ENCODE assay signal across 10 cellular contexts in the genomic region with DNA sequence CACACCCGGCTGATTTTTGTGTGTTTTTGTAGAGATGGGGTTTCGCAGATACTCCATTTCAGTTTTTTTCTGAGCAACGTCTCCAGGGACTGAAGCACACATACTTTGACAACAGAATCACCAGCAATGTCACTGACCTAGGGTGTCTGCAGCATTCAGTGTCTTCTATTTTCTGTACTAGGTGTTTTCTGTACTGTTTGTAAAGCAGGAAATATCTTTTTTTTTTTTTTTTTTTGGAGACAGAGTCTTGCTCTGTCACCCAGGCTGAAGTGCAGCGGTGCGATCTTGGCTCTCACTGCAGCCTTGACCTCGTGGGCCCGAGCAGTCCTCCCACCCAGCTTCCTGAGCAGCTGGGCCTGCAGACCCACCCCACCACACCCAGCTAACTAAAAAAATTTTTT. TPM values are rescaled to one million over a fixed set of nuclear protein-coding genes. Genes with fewer than 3 reads are reported as not detected.
DNase-seq lines count a peak whose midpoint lies in the region; ATAC-seq and TF ChIP-seq lines count a peak whose summit lies in the region.
"Had no signal": no experiment of that assay in that cellular context is flagged by ENCODE, and none has a peak within 500 bp of the region (broad histone marks: within the 10 kb centered on the region; RNA-seq: fewer than 3 reads in every experiment).

No MANE protein-coding gene starts in this region.

- peaks cover 16 to 41% (median 28%) of the 10 kb centered on the region in 11 experiments for H3K36me3 ChIP-seq in BLaER1 treated with 17β-estradiol and CSF1 and Interleukin-3, amounts not matched to agents 10 nM and 100 nM
- H3K36me3 ChIP-seq in OCI-LY3 (replicated peaks; ENCODE audit: low read depth, low read length) (peaks cover 10% of the 10 kb centered on the region), vagina (peaks cover 0 to 18% of the 10 kb centered on the region in 2 donors)

- H3K79me2 ChIP-seq in OCI-LY3 (ENCODE audit: low read length): peaks cover 61% of the 10 kb centered on the region

- H3K27ac ChIP-seq in BLaER1 treated with 17β-estradiol and CSF1 and Interleukin-3, amounts not matched to agents 10 nM and 100 nM: peak overlapping the region in 6 of 11 experiments; percentile 11 to 31 (median 24); a peak in 4 of 22 replicates
- H3K27ac ChIP-seq in OCI-LY3 (ENCODE audit: low read length): no peak overlapping the region
- peak overlapping the region; percentile 81 for H3K27ac ChIP-seq in right cardiac atrium (ENCODE audit: low read length)
- no peak overlapping the region for H3K27ac ChIP-seq in vagina

- peaks cover 41 to 75% (median 62%) of the 10 kb centered on the region in 10 experiments for H3K4me1 ChIP-seq in BLaER1 treated with 17β-estradiol and CSF1 and Interleukin-3, amounts not matched to agents 10 nM and 100 nM
- H3K4me1 ChIP-seq in OCI-LY3 (ENCODE audit: low read length) (peaks cover 21% of the 10 kb centered on the region), right cardiac atrium (ENCODE audit: control insufficient read depth, insufficient read depth, low read length) (peaks cover 7% of the 10 kb centered on the region), vagina (peaks cover 74% of the 10 kb centered on the region)

- DNase-seq in right cardiac atrium: peak; percentile 63 to 81 (median 77)
- DNase-seq in islet precursor cell: no peak
- DNase-seq in vagina (ENCODE audit: extremely low spot score in 2 of 2): no peak
- no peak for DNase-seq in stimulated activated CD4-positive, alpha-beta T cell treated with anti-CD3 and anti-CD28 coated beads, Interleukin-2, amount 100 ng/mL, for 24 hours
- DNase-seq in RPMI8226: no peak
- DNase-seq: DMS79 had no signal

- TF ChIP-seq POLR2A in vagina (IDR thresholded peaks at IDR 0.05): no peak

- peak overlapping the region in 5 of 10 experiments; percentile 24 to 43 (median 32); a peak in 6 of 20 replicates for H3K4me3 ChIP-seq in BLaER1 treated with 17β-estradiol and CSF1 and Interleukin-3, amounts not matched to agents 10 nM and 100 nM
- H3K4me3 ChIP-seq in OCI-LY3 (ENCODE audit: low read length) (no peak overlapping the region), right cardiac atrium (ENCODE audit: low read length) (no peak overlapping the region), vagina (no peak overlapping the region)
- H3K4me3 ChIP-seq: lung had no signal

- peaks cover 60 to 100% (median 88%) of the 10 kb centered on the region in 11 experiments for H4K20me1 ChIP-seq in BLaER1 treated with 17β-estradiol and CSF1 and Interleukin-3, amounts not matched to agents 10 nM and 100 nM
- peaks cover 61% of the 10 kb centered on the region for H4K20me1 ChIP-seq in OCI-LY3 (ENCODE audit: insufficient read depth, low read length)

- no peaks in the 10 kb centered on the region for H3K27me3 ChIP-seq in BLaER1 treated with 17β-estradiol and CSF1 and Interleukin-3, amounts not matched to agents 10 nM and 100 nM
- H3K27me3 ChIP-seq in OCI-LY3 (ENCODE audit: low read depth, low read length) (no peaks in the 10 kb centered on the region), right cardiac atrium (ENCODE audit: control insufficient read depth, insufficient read depth) (no peaks in the 10 kb centered on the region), vagina (no peaks in the 10 kb centered on the region)

- no peaks in the 10 kb centered on the region for H3K9me3 ChIP-seq in BLaER1 treated with 17β-estradiol and CSF1 and Interleukin-3, amounts not matched to agents 10 nM and 100 nM (replicated peaks in 1 of 11)
- H3K9me3 ChIP-seq in OCI-LY3 (ENCODE audit: insufficient read depth, low read length) (no peaks in the 10 kb centered on the region), right cardiac atrium (ENCODE audit: control insufficient read depth, low read length) (no peaks in the 10 kb centered on the region), vagina (no peaks in the 10 kb centered on the region)

- TF ChIP-seq CTCF in OCI-LY3 (IDR thresholded peaks at IDR 0.05; ENCODE audit: low read depth, low read length) (no peak), vagina (IDR thresholded peaks at IDR 0.05) (no peak)

- H3K4me2 ChIP-seq in BLaER1 treated with 17β-estradiol and CSF1 and Interleukin-3, amounts not matched to agents 10 nM and 100 nM: peak overlapping the region; percentile 66 to 94 (median 78)
- H3K4me2 ChIP-seq in OCI-LY3 (ENCODE audit: low read length): peak overlapping the region; percentile 42

- no peak overlapping the region for H2AFZ ChIP-seq in OCI-LY3 (ENCODE audit: low read depth, low read length)

- intact Hi-C loops in right cardiac atrium (cut with DNase I) (no loop called here), vagina (cut with DNase I) (no loop called here)

- peak overlapping the region in 10 of 11 experiments; percentile 4 to 65 (median 47); a peak in 17 of 22 replicates for H3K9ac ChIP-seq in BLaER1 treated with 17β-estradiol and CSF1 and Interleukin-3, amounts not matched to agents 10 nM and 100 nM
- H3K9ac ChIP-seq in OCI-LY3 (ENCODE audit: low read length): no peak overlapping the region

- ATAC-seq in GM19397 (IDR thresholded peaks at IDR 0.05; ENCODE audit: unreplicated experiment) (peak; percentile 45), right cardiac atrium (peak; percentile 88 to 94)

- 25% methylated on average over 7 of the region's 7 CpGs for WGBS in right cardiac atrium

RNA-seq across cellular contexts. Expression of a gene that starts 8.8 kb away (rescaled TPM):
- total RNA-seq in right cardiac atrium (100 to 1,000 TPM; 215 to 256 (median 236) TPM), vagina (228 TPM)
- polyA plus RNA-seq in right cardiac atrium: 207 TPM

RNA-seq across cellular contexts. Expression of a gene that starts 59.6 kb away (rescaled TPM):
- total RNA-seq in right cardiac atrium: 10 to 100 TPM; 20.5 to 28.8 (median 26.3) TPM
- polyA plus RNA-seq in right cardiac atrium: 21.7 TPM
- total RNA-seq in vagina: 102 TPM

Comparison
In these comparisons a context has a peak if more than half of its experiments do, and no peak if none do; other contexts are left out.
1. H3K27ac ChIP-seq: peak in BLaER1 treated with 17β-estradiol and CSF1 and Interleukin-3, amounts not matched to agents 10 nM and 100 nM (6 of 11) and right cardiac atrium (single experiment); none in OCI-LY3 (single experiment) and vagina (single experiment).
2. DNase-seq: peak in right cardiac atrium (3 of 3); none in islet precursor cell (single experiment), vagina (0 of 2), stimulated activated CD4-positive, alpha-beta T cell treated with anti-CD3 and anti-CD28 coated beads, Interleukin-2, amount 100 ng/mL, for 24 hours (0 of 2) and RPMI8226 (single experiment).